Comparison of ENCODE assay signal across 14 cellular contexts in the genomic region with DNA sequence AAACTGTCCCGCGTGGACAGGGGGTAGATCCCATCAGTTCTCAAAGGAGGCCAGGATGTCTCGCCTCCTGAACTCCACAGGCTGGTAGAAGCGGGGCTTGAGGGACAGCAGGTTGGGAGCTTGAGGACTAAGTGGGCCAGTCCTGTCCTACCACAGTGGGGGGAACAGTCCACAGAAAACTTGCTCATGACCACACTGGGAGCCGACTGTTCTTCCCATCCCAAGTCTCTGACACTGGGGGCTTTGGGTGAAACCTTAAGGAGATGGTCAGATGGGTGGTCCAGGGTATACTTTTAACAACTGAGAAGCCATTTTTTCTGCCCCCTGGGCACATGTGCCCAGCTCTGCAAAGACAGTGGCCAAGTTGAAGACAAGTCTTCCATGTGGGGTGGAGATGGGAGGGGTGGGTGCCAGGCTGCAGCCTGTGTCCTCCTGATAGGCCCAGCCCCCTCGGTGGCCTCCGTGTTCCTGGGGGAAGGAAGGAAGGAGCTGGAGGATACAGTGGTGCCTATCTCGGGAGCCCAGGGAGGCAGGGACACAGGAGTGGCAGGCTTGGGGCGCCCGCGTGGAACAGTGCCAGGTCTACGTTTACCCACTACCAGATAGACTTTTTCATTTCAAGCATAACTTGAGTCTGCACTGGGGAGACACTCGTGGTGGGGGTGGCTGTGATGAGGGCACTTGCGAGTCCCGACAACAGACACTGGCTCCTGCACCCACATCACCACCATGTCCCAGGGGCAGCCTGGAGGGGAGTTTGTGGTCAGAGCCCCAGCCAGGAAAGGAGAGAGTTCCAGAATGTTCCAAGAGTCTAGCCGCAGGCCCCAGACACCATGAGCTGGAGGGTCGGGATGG. TPM values are rescaled to one million over a fixed set of nuclear protein-coding genes. Genes with fewer than 3 reads are reported as not detected.
DNase-seq lines count a peak whose midpoint lies in the region; ATAC-seq and TF ChIP-seq lines count a peak whose summit lies in the region.
"Had no signal": no experiment of that assay in that cellular context is flagged by ENCODE, and none has a peak within 500 bp of the region (broad histone marks: within the 10 kb centered on the region; RNA-seq: fewer than 3 reads in every experiment).

No MANE protein-coding gene starts in this region.

- no peaks in the 10 kb centered on the region for H3K79me2 ChIP-seq in Karpas-422 (ENCODE audit: low read length)

- peak overlapping the region; percentile 57 for H3K27ac Mint-ChIP-seq in CD8-positive, alpha-beta T cell
- peak overlapping the region; percentile 38 for H3K27ac Mint-ChIP-seq in activated T-helper 2 cell treated with anti-CD3 and anti-CD28 coated beads, Interferon-gamma antibody, Interleukin-2, Interleukin-4, amounts not matched to agents 10 μg/mL and 5 μg/mL and 100 μg/mL, durations not matched to agents 14 hours and 24 hours and 36 hours
- H3K27ac Mint-ChIP-seq in naive thymus-derived CD8-positive, alpha-beta T cell: peak overlapping the region; percentile 51 to 88 (median 78)

- no peak overlapping the region for H3K4me2 ChIP-seq in Karpas-422 (ENCODE audit: low read depth, low read length, poor library complexity, severe bottlenecking)

- peaks cover 21% of the 10 kb centered on the region for H3K36me3 ChIP-seq in CD8-positive, alpha-beta T cell (ENCODE audit: insufficient read depth, low read length)
- peaks cover 3% of the 10 kb centered on the region for H3K36me3 ChIP-seq in H7 (replicated peaks; ENCODE audit: control insufficient read depth, insufficient read depth, low read length)
- H3K36me3 ChIP-seq in Karpas-422 (ENCODE audit: insufficient read depth, low read length): no peaks in the 10 kb centered on the region
- H3K36me3 ChIP-seq: sigmoid colon had no signal

- no peak for DNase-seq in CD8-positive, alpha-beta T cell
- peak; percentile 58 for DNase-seq in H7
- no peak for DNase-seq in activated T-helper 2 cell treated with anti-CD3 and anti-CD28 coated beads, Interferon-gamma antibody, Interleukin-2, Interleukin-4, amounts not matched to agents 10 μg/mL and 5 μg/mL and 100 μg/mL, durations not matched to agents 14 hours and 24 hours and 36 hours (ENCODE audit: low spot score)
- no peak for DNase-seq in naive thymus-derived CD8-positive, alpha-beta T cell
- no peak for DNase-seq in head of caudate nucleus
- no peak for DNase-seq in Karpas-422
- no peak for DNase-seq in inferior parietal cortex (ENCODE audit: extremely low spot score)
- DNase-seq: activated CD4-positive, CD25-positive, alpha-beta regulatory T cell; NCI-H2081 treated with DMSO at 0.1 percent for 48 hours; sigmoid colon; stimulated activated CD4-positive, alpha-beta T cell treated with anti-CD3 and anti-CD28 coated beads, Interleukin-4, amount 100 ng/mL, for 4 hours; stimulated activated naive CD4-positive, alpha-beta T cell treated with Interleukin-2 at 50 U/mL for 16 hours had no signal

- H3K27me3 Mint-ChIP-seq in CD8-positive, alpha-beta T cell (ENCODE audit: low read depth): no peaks in the 10 kb centered on the region
- H3K27me3 Mint-ChIP-seq in activated T-helper 2 cell treated with anti-CD3 and anti-CD28 coated beads, Interferon-gamma antibody, Interleukin-2, Interleukin-4, amounts not matched to agents 10 μg/mL and 5 μg/mL and 100 μg/mL, durations not matched to agents 14 hours and 24 hours and 36 hours (ENCODE audit: low read depth): no peaks in the 10 kb centered on the region
- no peaks in the 10 kb centered on the region for H3K27me3 Mint-ChIP-seq in naive thymus-derived CD8-positive, alpha-beta T cell

- H3K9me3 ChIP-seq in CD8-positive, alpha-beta T cell (ENCODE audit: low read length): no peaks in the 10 kb centered on the region
- no peaks in the 10 kb centered on the region for H3K9me3 ChIP-seq in Karpas-422 (ENCODE audit: low read length)
- H3K9me3 ChIP-seq: sigmoid colon, SJSA1 had no signal

- POLR2A ChIA-PET in CD8-positive, alpha-beta T cell (lab: Charles Lee): interaction anchor here (0.8 to 28.4 kb wide), 4 partner anchors 9 to 28 kb away, joined by 3 to 1016 read pairs (median 18); a partner anchor contains a TSS
- POLR2A ChIA-PET in naive thymus-derived CD8-positive, alpha-beta T cell (lab: Charles Lee): interaction anchor here (0.8 to 33.2 kb wide), 2 partner anchors 26 to 83 kb away, joined by 3 to 2517 read pairs; a partner anchor contains a TSS

- H3K9ac ChIP-seq in Karpas-422 (ENCODE audit: low read length): no peak overlapping the region

- H3K4me1 Mint-ChIP-seq in CD8-positive, alpha-beta T cell (ENCODE audit: low read depth): peaks cover 38% of the 10 kb centered on the region
- H3K4me1 Mint-ChIP-seq in activated T-helper 2 cell treated with anti-CD3 and anti-CD28 coated beads, Interferon-gamma antibody, Interleukin-2, Interleukin-4, amounts not matched to agents 10 μg/mL and 5 μg/mL and 100 μg/mL, durations not matched to agents 14 hours and 24 hours and 36 hours (ENCODE audit: low read depth): peaks cover 18% of the 10 kb centered on the region
- peaks cover 15 to 52% (median 33%) of the 10 kb centered on the region in 4 donors for H3K4me1 Mint-ChIP-seq in naive thymus-derived CD8-positive, alpha-beta T cell

- peaks cover 9% of the 10 kb centered on the region; the same call in 1 of the 2 replicates for H4K20me1 ChIP-seq in Karpas-422 (ENCODE audit: insufficient read depth, low read depth, low read length)

- intact Hi-C loops in CD8-positive, alpha-beta T cell (cut with DNase I, micrococcal nuclease): no loop called here
- intact Hi-C loops in activated T-helper 2 cell treated with anti-CD3 and anti-CD28 coated beads, Interferon-gamma antibody, Interleukin-2, Interleukin-4, amounts not matched to agents 10 μg/mL and 5 μg/mL and 100 μg/mL, durations not matched to agents 14 hours and 24 hours and 36 hours (cut with micrococcal nuclease): loop anchor here (5.0 kb wide), 1 partner anchor 34 kb away; no protein-coding TSS in a partner anchor
- intact Hi-C loops in head of caudate nucleus (cut with DNase I): no loop called here

- H3K27ac ChIP-seq in CD8-positive, alpha-beta T cell (ENCODE audit: low read depth, low read length): no peak overlapping the region
- no peak overlapping the region for H3K27ac ChIP-seq in Karpas-422 (ENCODE audit: low read length)
- H3K27ac ChIP-seq: cardiac muscle cell, sigmoid colon, SJSA1 had no signal

- H3K36me3 Mint-ChIP-seq in CD8-positive, alpha-beta T cell: peaks cover 45% of the 10 kb centered on the region
- peaks cover 37% of the 10 kb centered on the region for H3K36me3 Mint-ChIP-seq in activated T-helper 2 cell treated with anti-CD3 and anti-CD28 coated beads, Interferon-gamma antibody, Interleukin-2, Interleukin-4, amounts not matched to agents 10 μg/mL and 5 μg/mL and 100 μg/mL, durations not matched to agents 14 hours and 24 hours and 36 hours (ENCODE audit: low read depth)
- peaks cover 0 to 37% (median 4%) of the 10 kb centered on the region in 3 donors for H3K36me3 Mint-ChIP-seq in naive thymus-derived CD8-positive, alpha-beta T cell

- ATAC-seq in CD8-positive, alpha-beta T cell: no peak
- no peak for ATAC-seq in naive thymus-derived CD8-positive, alpha-beta T cell

- H3K9me3 Mint-ChIP-seq in CD8-positive, alpha-beta T cell: no peaks in the 10 kb centered on the region
- no peaks in the 10 kb centered on the region for H3K9me3 Mint-ChIP-seq in activated T-helper 2 cell treated with anti-CD3 and anti-CD28 coated beads, Interferon-gamma antibody, Interleukin-2, Interleukin-4, amounts not matched to agents 10 μg/mL and 5 μg/mL and 100 μg/mL, durations not matched to agents 14 hours and 24 hours and 36 hours
- no peaks in the 10 kb centered on the region for H3K9me3 Mint-ChIP-seq in naive thymus-derived CD8-positive, alpha-beta T cell

- CTCF ChIA-PET in CD8-positive, alpha-beta T cell (lab: Charles Lee): interaction anchor here (1.4 to 36.0 kb wide), 2 partner anchors 11 to 27 kb away, joined by 3 to 2042 read pairs; a partner anchor contains a TSS

- no peaks in the 10 kb centered on the region for H3K9me2 ChIP-seq in Karpas-422 (replicated peaks; ENCODE audit: insufficient read depth, low read length)

- peaks cover 52% of the 10 kb centered on the region for H3K4me1 ChIP-seq in CD8-positive, alpha-beta T cell (ENCODE audit: insufficient read depth, low read length)
- H3K4me1 ChIP-seq in Karpas-422 (ENCODE audit: low read length): peaks cover 22% of the 10 kb centered on the region

- no peak overlapping the region for H2AFZ ChIP-seq in Karpas-422 (ENCODE audit: low read length)

- TF ChIP-seq CTCF in CD8-positive, alpha-beta T cell (IDR thresholded peaks at IDR 0.05): no peak

- no peaks in the 10 kb centered on the region for H3K27me3 ChIP-seq in CD8-positive, alpha-beta T cell (ENCODE audit: insufficient read depth, low read length)
- H3K27me3 ChIP-seq in H7 (ENCODE audit: control insufficient read depth, insufficient read depth, low read length): no peaks in the 10 kb centered on the region
- H3K27me3 ChIP-seq in Karpas-422 (ENCODE audit: low read length): no peaks in the 10 kb centered on the region
- H3K27me3 ChIP-seq: cardiac muscle cell, sigmoid colon, SJSA1 had no signal

- H3K4me3 ChIP-seq in CD8-positive, alpha-beta T cell (ENCODE audit: low read depth, low read length): no peak overlapping the region
- H3K4me3 ChIP-seq in H7 (ENCODE audit: insufficient read depth, low read depth, low read length) (no peak overlapping the region), Karpas-422 (ENCODE audit: low read length) (no peak overlapping the region)
- H3K4me3 ChIP-seq: cardiac muscle cell, sigmoid colon, SJSA1 had no signal

- H3K4me3 Mint-ChIP-seq in CD8-positive, alpha-beta T cell: no peak overlapping the region
- no peak overlapping the region for H3K4me3 Mint-ChIP-seq in activated T-helper 2 cell treated with anti-CD3 and anti-CD28 coated beads, Interferon-gamma antibody, Interleukin-2, Interleukin-4, amounts not matched to agents 10 μg/mL and 5 μg/mL and 100 μg/mL, durations not matched to agents 14 hours and 24 hours and 36 hours (ENCODE audit: low read depth)
- H3K4me3 Mint-ChIP-seq in naive thymus-derived CD8-positive, alpha-beta T cell: peak overlapping the region in 1 of 10 donors; percentile 31

RNA-seq across cellular contexts. Expression of a gene that starts 14.7 kb away (rescaled TPM):
- 100 to 1,000 TPM; 185 TPM for total RNA-seq in CD8-positive, alpha-beta T cell
- total RNA-seq in H7 (2014; rRNA removed; shearing (Covaris generic)): 23.8 and 25.5 TPM in 2 replicates
- 115 and 119 TPM in 2 replicates for total RNA-seq in activated T-helper 2 cell treated with anti-CD3 and anti-CD28 coated beads, Interferon-gamma antibody, Interleukin-2, Interleukin-4, amounts not matched to agents 10 μg/mL and 5 μg/mL and 100 μg/mL, durations not matched to agents 14 hours and 24 hours and 36 hours
- total RNA-seq in naive thymus-derived CD8-positive, alpha-beta T cell: 100 to 1,000 TPM; 176 to 178 TPM
- 100 to 1,000 TPM in 1 of 3 donors, 10 to 100 TPM in 2; 79.9 to 101 (median 80.1) TPM for polyA plus RNA-seq in naive thymus-derived CD8-positive, alpha-beta T cell
- total RNA-seq in Karpas-422 (2014; rRNA removed; shearing (Covaris generic); ENCODE audit: low replicate concordance): 7.2 and 17.5 TPM in 2 replicates

RNA-seq across cellular contexts. Expression of a gene that starts 25.0 kb away (rescaled TPM):
- total RNA-seq in CD8-positive, alpha-beta T cell: 100 to 1,000 TPM; 181 to 190 TPM
- total RNA-seq in H7 (2014; rRNA removed; shearing (Covaris generic)): 3.5 and 4.6 TPM in 2 replicates
- 23.3 and 24.0 TPM in 2 replicates for total RNA-seq in activated T-helper 2 cell treated with anti-CD3 and anti-CD28 coated beads, Interferon-gamma antibody, Interleukin-2, Interleukin-4, amounts not matched to agents 10 μg/mL and 5 μg/mL and 100 μg/mL, durations not matched to agents 14 hours and 24 hours and 36 hours
- 10 to 100 TPM; 92.8 to 93.8 TPM for total RNA-seq in naive thymus-derived CD8-positive, alpha-beta T cell
- 1 to 10 TPM in 2 of 3 donors, under 1 TPM in 1; 0.98 to 3.7 (median 2.8) TPM for polyA plus RNA-seq in naive thymus-derived CD8-positive, alpha-beta T cell
- total RNA-seq in Karpas-422 (2014; rRNA removed; shearing (Covaris generic); ENCODE audit: low replicate concordance): 2.1 and 2.3 TPM in 2 replicates
